Comparison of ENCODE assay signal across 8 cellular contexts in genomic region chr7:5419523-5420107, GRCh38. TPM values are rescaled to one million over a fixed set of nuclear protein-coding genes. Genes with fewer than 3 reads are reported as not detected.
A peak's percentile ranks its signal among the peaks of the same experiment; 100 is the strongest.
DNase-seq lines count a peak whose midpoint lies in the region; ATAC-seq and TF ChIP-seq lines count a peak whose summit lies in the region.

No MANE protein-coding gene starts in this region.

- no peaks in the 10 kb centered on the region for H3K27me3 ChIP-seq in endocrine pancreas (ENCODE audit: control insufficient read depth, insufficient read depth, low read length)

- H3K36me3 Mint-ChIP-seq in naive B cell: no peaks in the 10 kb centered on the region

- peaks cover 40 to 68% (median 44%) of the 10 kb centered on the region in 3 donors for H3K27me3 Mint-ChIP-seq in naive B cell

- H3K9ac ChIP-seq in endocrine pancreas (ENCODE audit: control insufficient read depth, insufficient read depth, low read length): peak overlapping the region; percentile 87

- TF ChIP-seq POLR2A in erythroblast (IDR thresholded peaks at IDR 0.05; ENCODE audit: low read length): no peak

- H3K27ac Mint-ChIP-seq in naive B cell: peak overlapping the region in 3 of 6 donors; percentile 29 to 71 (median 41)

- peak overlapping the region; percentile 74 to 90 (median 84) for H3K4me3 Mint-ChIP-seq in naive B cell

- no peaks in the 10 kb centered on the region for H3K9me3 ChIP-seq in endocrine pancreas (ENCODE audit: control insufficient read depth, low read length)

- H3K9me3 Mint-ChIP-seq in naive B cell: peaks cover 0 to 2% (median 0%) of the 10 kb centered on the region in 7 donors

- H3K36me3 ChIP-seq in endocrine pancreas (ENCODE audit: control insufficient read depth, insufficient read depth, low read length): peaks cover 3% of the 10 kb centered on the region

- DNase-seq in AG10803 (ENCODE audit: low read depth): no peak
- peak; percentile 45 for DNase-seq in NCI-H1048 (lab: John Stamatoyannopoulos, UW)
- DNase-seq in naive B cell: peak; percentile 6
- DNase-seq in erythroblast (lab: John Stamatoyannopoulos, UW): no peak
- DNase-seq in NOMO-1 (lab: John Stamatoyannopoulos, UW; ENCODE audit: unreplicated experiment in 2 of 2): no peak
- DNase-seq in NCI-H128 (lab: John Stamatoyannopoulos, UW; ENCODE audit: unreplicated experiment): no peak

- H3K4me1 Mint-ChIP-seq in naive B cell: peaks cover 30 to 34% (median 33%) of the 10 kb centered on the region in 3 donors

- no peak for TF ChIP-seq CTCF in AG10803 (conservative IDR thresholded peaks at IDR 0.05; ENCODE audit: low read length)

- peak overlapping the region; percentile 93 for H3K4me3 ChIP-seq in AG10803 (ENCODE audit: low read length)
- H3K4me3 ChIP-seq in endocrine pancreas (ENCODE audit: control insufficient read depth, insufficient read depth, low read length): no peak overlapping the region

- no peak for ATAC-seq in naive B cell (ENCODE audit: low read depth in 2 of 2)
- no peak for ATAC-seq in HG03108 (IDR thresholded peaks at IDR 0.05; ENCODE audit: unreplicated experiment)

- no peaks in the 10 kb centered on the region for H3K4me1 ChIP-seq in endocrine pancreas (ENCODE audit: control insufficient read depth, insufficient read depth, low read length)

RNA-seq across cellular contexts. Expression of gene TNRC18, which starts 4.0 kb away (rescaled TPM):
- 1 to 10 TPM in 4 of 6 donors, under 1 TPM in 1, not detected in 1; 0.29 to 2.9 (median 2.0) TPM for polyA plus RNA-seq in naive B cell (ENCODE audit: low read depth in 6 of 6)

Comparison
In these comparisons a context has a peak if more than half of its experiments do, and no peak if none do; other contexts are left out.
1. DNase-seq: peak in NCI-H1048 (single experiment) and naive B cell (single experiment); none in AG10803 (single experiment), erythroblast (0 of 2), NOMO-1 (0 of 2) and NCI-H128 (single experiment).